8 cellular contexts compared by ENCODE assay signal in the genomic region with DNA sequence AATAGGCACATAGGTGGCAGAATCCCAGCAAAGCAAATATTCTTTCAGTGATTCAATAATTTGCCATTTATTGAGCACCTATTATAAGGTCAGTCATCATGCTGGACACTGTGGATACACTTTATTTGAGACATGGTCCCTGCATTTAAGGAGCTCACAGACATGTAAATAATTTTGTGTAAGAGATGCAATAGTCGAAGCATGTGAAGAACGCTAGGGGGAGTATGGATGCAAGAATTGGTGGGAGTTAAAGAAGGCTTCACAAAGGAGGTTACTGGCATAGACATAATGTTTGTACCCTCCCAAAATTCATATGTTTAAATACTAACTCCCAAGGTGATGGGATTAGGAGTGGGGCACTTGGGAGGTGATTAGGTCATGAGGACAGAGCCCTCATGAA.
DNase-seq lines count a peak whose midpoint lies in the region; ATAC-seq, FAIRE-seq and TF ChIP-seq lines count a peak whose summit lies in the region.

No MANE protein-coding gene starts in this region.

- H3K27me3 Mint-ChIP-seq in activated naive CD4-positive, alpha-beta T cell treated with anti-CD3 and anti-CD28 coated beads for 36 hours (ENCODE audit: low read depth), result no peaks in the 10 kb centered on the region

- CTCF ChIA-PET in activated naive CD4-positive, alpha-beta T cell treated with anti-CD3 and anti-CD28 coated beads for 36 hours (lab: Charles Lee), result interaction anchor here (0.6 kb wide), 1 partner anchor 792 kb away, joined by 3 read pairs; no protein-coding TSS in a partner anchor

- no peaks in the 10 kb centered on the region for H3K36me3 ChIP-seq in bronchial epithelial cell (ENCODE audit: control insufficient read depth, insufficient read depth, low read length)
- H3K36me3 ChIP-seq in tibial nerve, result no peaks in the 10 kb centered on the region

- H3K27ac ChIP-seq in coronary artery, result no peak overlapping the region
- H3K27ac ChIP-seq in tibial nerve, result no peak overlapping the region

- no peak overlapping the region for H3K4me3 ChIP-seq in bronchial epithelial cell (ENCODE audit: low read depth, low read length)
- no peak overlapping the region for H3K4me3 ChIP-seq in coronary artery
- H3K4me3 ChIP-seq in tibial nerve, result no peak overlapping the region

- no peaks in the 10 kb centered on the region for H3K9me3 Mint-ChIP-seq in activated naive CD4-positive, alpha-beta T cell treated with anti-CD3 and anti-CD28 coated beads for 36 hours

- TF ChIP-seq CTCF in bronchial epithelial cell (IDR thresholded peaks at IDR 0.05; ENCODE audit: insufficient read depth, low read length, severe bottlenecking) (peak; percentile 15), coronary artery (IDR thresholded peaks at IDR 0.05) (no peak), tibial nerve (IDR thresholded peaks at IDR 0.05) (no peak)

- peak; percentile 22 for DNase-seq in AG08395 (ENCODE audit: low spot score)
- peak; percentile 29 for DNase-seq in NCI-H1694 (lab: John Stamatoyannopoulos, UW)
- peak; percentile 21 for DNase-seq in bronchial epithelial cell (ENCODE audit: low read depth)
- DNase-seq in coronary artery (ENCODE audit: low spot score), result no peak
- no peak for DNase-seq in NCI-H1048 (lab: John Stamatoyannopoulos, UW)
- no peak for DNase-seq in activated naive CD4-positive, alpha-beta T cell treated with anti-CD3 and anti-CD28 coated beads for 36 hours
- DNase-seq in tibial nerve (ENCODE audit: low spot score in 2 of 2), result no peak

- intact Hi-C loops in activated naive CD4-positive, alpha-beta T cell treated with anti-CD3 and anti-CD28 coated beads for 36 hours (cut with micrococcal nuclease), result loop anchor here (2.0 kb wide), 1 partner anchor 234 kb away; no protein-coding TSS in a partner anchor

- peak; percentile 53 for ATAC-seq in GM21576 (IDR thresholded peaks at IDR 0.05; ENCODE audit: unreplicated experiment)

- H3K27me3 ChIP-seq in bronchial epithelial cell (ENCODE audit: control insufficient read depth, insufficient read depth, low read length) (no peaks in the 10 kb centered on the region), tibial nerve (no peaks in the 10 kb centered on the region)

- no peak for TF ChIP-seq EP300 in tibial nerve (IDR thresholded peaks at IDR 0.05)

- FAIRE-seq in bronchial epithelial cell (lab: Jason Lieb, UNC), result no peak

- no peaks in the 10 kb centered on the region for H3K4me1 Mint-ChIP-seq in activated naive CD4-positive, alpha-beta T cell treated with anti-CD3 and anti-CD28 coated beads for 36 hours (ENCODE audit: low read depth)

- TF ChIP-seq POLR2A in tibial nerve (IDR thresholded peaks at IDR 0.05), result no peak

- no peaks in the 10 kb centered on the region for H3K9me3 ChIP-seq in tibial nerve

- H3K27ac Mint-ChIP-seq in activated naive CD4-positive, alpha-beta T cell treated with anti-CD3 and anti-CD28 coated beads for 36 hours, result no peak overlapping the region

- no peaks in the 10 kb centered on the region for H3K36me3 Mint-ChIP-seq in activated naive CD4-positive, alpha-beta T cell treated with anti-CD3 and anti-CD28 coated beads for 36 hours (ENCODE audit: low read depth)

- H3K4me3 Mint-ChIP-seq in activated naive CD4-positive, alpha-beta T cell treated with anti-CD3 and anti-CD28 coated beads for 36 hours, result no peak overlapping the region

- 48 to 54% methylated on average over 2 of the region's 2 CpGs for WGBS in tibial nerve, 2 donors

- no peaks in the 10 kb centered on the region for H3K4me1 ChIP-seq in tibial nerve

Comparison
In these comparisons a context has a peak if more than half of its experiments do, and no peak if none do; other contexts are left out.
1. DNase-seq: peak in AG08395 (single experiment), NCI-H1694 (single experiment) and bronchial epithelial cell (single experiment); none in coronary artery (single experiment), NCI-H1048 (single experiment), activated naive CD4-positive, alpha-beta T cell treated with anti-CD3 and anti-CD28 coated beads for 36 hours (single experiment) and tibial nerve (0 of 2).